Comparison of ENCODE assay signal across 1 cellular context in genomic region chr1:155094622-155094948, GRCh38.
TF ChIP-seq lines count a peak whose summit lies in the region.

No MANE protein-coding gene starts in this region.

TF ChIP-seq in neural cell, 6 proteins besides CTCF, POLR2A, EP300 and RAD21 (continued from another document):
- no peak for TF ChIP-seq REST (IDR thresholded peaks at IDR 0.05; ENCODE audit: borderline replicate concordance)
- no peak for TF ChIP-seq POLR2AphosphoS5 (IDR thresholded peaks at IDR 0.05)
TF ChIP-seq in neural cell: peak in this region for 0.
